Comparison of ENCODE assay signal across 17 cellular contexts in the genomic region with DNA sequence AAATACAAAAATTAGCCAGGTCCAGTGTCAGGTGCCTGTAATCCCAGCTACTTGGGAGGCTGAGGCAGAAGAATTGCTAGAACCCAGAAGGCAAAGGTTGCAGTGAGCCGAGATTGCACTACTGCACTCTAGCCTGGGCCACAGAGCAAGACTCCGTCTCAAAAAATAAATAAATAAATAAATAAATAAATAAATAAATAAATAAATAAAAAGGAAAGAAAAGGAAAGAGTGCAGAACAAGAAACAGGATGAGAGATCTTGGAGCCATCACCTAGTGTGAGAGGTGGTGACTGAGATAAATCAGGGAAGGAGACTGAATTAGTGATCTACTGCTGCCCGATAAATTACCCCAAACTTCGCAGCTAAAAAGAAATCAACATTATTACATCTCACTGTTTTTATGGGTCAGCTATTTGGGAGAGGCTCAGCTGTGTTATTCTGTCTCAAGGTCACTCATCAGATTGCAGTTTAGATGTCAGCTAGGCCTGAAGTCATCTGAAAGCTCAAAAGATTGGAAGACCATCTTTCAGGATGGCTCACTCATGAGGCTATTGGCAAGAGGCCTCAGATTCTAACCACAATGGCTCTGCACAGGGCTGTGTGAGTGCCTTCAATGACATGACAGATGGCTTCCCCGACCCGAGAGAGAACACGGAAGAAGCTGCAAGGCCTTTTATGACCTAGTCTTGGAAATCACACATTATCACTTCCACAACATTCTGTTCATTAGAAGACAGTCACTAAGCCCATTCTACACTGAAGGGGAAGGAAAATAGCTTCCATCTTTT.
"Had no signal": no experiment of that assay in that cellular context is flagged by ENCODE, and none has a peak within 500 bp of the region (broad histone marks: within the 10 kb centered on the region; RNA-seq: fewer than 3 reads in every experiment).

No MANE protein-coding gene starts in this region.

- H3K4me3 ChIP-seq: colonic mucosa, pancreas, right lobe of liver, testis had no signal

- H3K27me3 ChIP-seq: colonic mucosa, pancreas, right lobe of liver, testis had no signal

- FAIRE-seq: pancreas had no signal

- ATAC-seq: naive thymus-derived CD8-positive, alpha-beta T cell; pancreas; right lobe of liver; stimulated activated effector memory CD8-positive, alpha-beta T cell treated with anti-CD3 and anti-CD28 coated beads, Interleukin-12 subunit alpha, Interleukin-12 subunit beta, amount 100 ng/mL, for 72 hours; T-cell had no signal

- H3K36me3 Mint-ChIP-seq: activated CD4-positive, alpha-beta memory T cell treated with anti-CD3 and anti-CD28 coated beads for 36 hours; stimulated activated effector memory CD8-positive, alpha-beta T cell treated with anti-CD3 and anti-CD28 coated beads, Interleukin-12 subunit alpha, Interleukin-12 subunit beta, amount 100 ng/mL, for 72 hours; T-cell; type B pancreatic cell had no signal

- H3K4me3 Mint-ChIP-seq: activated B cell treated with CpG ODN at 0.5 μM for 24 hours; activated CD4-positive, alpha-beta memory T cell treated with anti-CD3 and anti-CD28 coated beads for 36 hours; central memory CD8-positive, alpha-beta T cell; naive thymus-derived CD8-positive, alpha-beta T cell; stimulated activated effector memory CD8-positive, alpha-beta T cell treated with anti-CD3 and anti-CD28 coated beads, Interleukin-12 subunit alpha, Interleukin-12 subunit beta, amount 100 ng/mL, for 72 hours; T-cell; type B pancreatic cell had no signal

- H3K4me1 ChIP-seq: colonic mucosa, pancreas, right lobe of liver had no signal

- DNase-seq: activated B cell treated with CpG ODN at 0.5 μM for 24 hours; activated CD4-positive, alpha-beta memory T cell treated with anti-CD3 and anti-CD28 coated beads for 36 hours; activated CD4-positive, alpha-beta T cell treated with anti-CD3 and anti-CD28 coated beads for 4 hours; activated naive CD4-positive, alpha-beta T cell; activated T-cell treated with anti-CD3 and anti-CD28 coated beads for 4 hours; anterior cingulate cortex; colonic mucosa; mesenchymal stem cell; naive thymus-derived CD8-positive, alpha-beta T cell; pancreas; right lobe of liver; stimulated activated CD4-positive, alpha-beta T cell treated with anti-CD3 and anti-CD28 coated beads, Interleukin-4, amount 100 ng/mL, for 24 hours; T-cell; testis had no signal

- H3K27ac ChIP-seq: colonic mucosa, pancreas, right lobe of liver, testis had no signal

- H3K9me3 Mint-ChIP-seq: activated CD4-positive, alpha-beta memory T cell treated with anti-CD3 and anti-CD28 coated beads for 36 hours; central memory CD8-positive, alpha-beta T cell; stimulated activated effector memory CD8-positive, alpha-beta T cell treated with anti-CD3 and anti-CD28 coated beads, Interleukin-12 subunit alpha, Interleukin-12 subunit beta, amount 100 ng/mL, for 72 hours; type B pancreatic cell had no signal

- H3K9me3 ChIP-seq: colonic mucosa, pancreas, right lobe of liver, testis had no signal

- H3K27ac Mint-ChIP-seq: activated B cell treated with CpG ODN at 0.5 μM for 24 hours; activated CD4-positive, alpha-beta memory T cell treated with anti-CD3 and anti-CD28 coated beads for 36 hours; naive thymus-derived CD8-positive, alpha-beta T cell; stimulated activated effector memory CD8-positive, alpha-beta T cell treated with anti-CD3 and anti-CD28 coated beads, Interleukin-12 subunit alpha, Interleukin-12 subunit beta, amount 100 ng/mL, for 72 hours; T-cell; type B pancreatic cell had no signal

- H3K4me1 Mint-ChIP-seq: activated B cell treated with CpG ODN at 0.5 μM for 24 hours; central memory CD8-positive, alpha-beta T cell; naive thymus-derived CD8-positive, alpha-beta T cell; stimulated activated effector memory CD8-positive, alpha-beta T cell treated with anti-CD3 and anti-CD28 coated beads, Interleukin-12 subunit alpha, Interleukin-12 subunit beta, amount 100 ng/mL, for 72 hours; T-cell had no signal
